Comparison of ENCODE assay signal across 7 cellular contexts in the genomic region with DNA sequence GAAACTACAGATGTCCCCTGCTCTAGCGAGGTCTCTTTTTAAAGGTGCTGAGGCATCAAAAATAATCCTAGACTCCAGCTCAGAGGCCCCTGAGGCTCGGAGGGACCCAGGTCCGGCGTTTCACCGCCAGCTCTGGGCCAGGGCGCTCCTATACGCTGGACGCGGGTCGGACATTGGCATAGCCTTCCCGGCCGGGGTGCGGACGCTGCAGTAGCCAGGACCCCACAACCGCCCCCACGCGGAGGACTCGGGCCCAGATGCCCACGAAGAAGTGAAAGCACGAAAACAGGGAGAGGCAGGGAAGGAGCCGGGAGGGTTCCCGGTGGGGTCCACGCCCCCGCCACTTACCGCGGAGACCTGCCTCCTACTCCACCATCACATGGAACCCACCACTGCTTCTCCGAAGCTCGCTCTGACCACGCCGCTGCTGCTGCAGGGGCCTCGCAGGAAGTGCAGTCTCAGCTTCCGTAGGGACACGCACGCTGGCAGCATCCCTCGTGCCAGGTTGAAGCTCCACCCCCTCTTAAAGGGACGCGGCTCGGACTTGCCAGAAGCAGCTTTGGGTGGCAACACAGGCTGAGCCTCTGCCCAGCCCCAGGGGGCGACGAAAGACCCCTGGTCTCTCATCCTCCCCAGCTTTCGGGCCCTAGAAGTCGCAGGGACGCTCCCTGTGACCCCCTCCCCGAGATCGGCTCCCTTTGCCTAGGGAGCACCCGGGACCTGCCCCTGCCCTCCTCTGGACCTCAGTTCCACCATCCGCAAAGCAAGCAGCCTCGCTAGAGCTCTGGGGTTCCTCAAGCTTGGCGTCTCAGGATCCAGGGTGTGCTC.
DNase-seq lines count a peak whose midpoint lies in the region; ATAC-seq and TF ChIP-seq lines count a peak whose summit lies in the region.
"Not testable (repeated sequence)": the region's sequence is repeated elsewhere in the genome, so short reads cannot be mapped to it uniquely, and the experiment has no call there.

No MANE protein-coding gene starts in this region.

- H3K4me1 Mint-ChIP-seq in stimulated activated memory B cell treated with anti-CD40 and anti-IgM and Interleukin-4, amounts not matched to agents 10 μg/mL and 1 μg/mL and 100 μg/mL, for 72 hours: not testable (repeated sequence)

- not testable (repeated sequence) for H3K27me3 Mint-ChIP-seq in stimulated activated memory B cell treated with anti-CD40 and anti-IgM and Interleukin-4, amounts not matched to agents 10 μg/mL and 1 μg/mL and 100 μg/mL, for 72 hours

- not testable (repeated sequence) for H3K4me1 ChIP-seq in RWPE2 (ENCODE audit: insufficient read depth, poor library complexity, severe bottlenecking); body of pancreas; mucosa of descending colon (ENCODE audit: low read depth)

- DNase-seq in RWPE2 (ENCODE audit: low spot score); body of pancreas; left cardiac atrium: not testable (repeated sequence)
- peak in 1 of 3 donors; percentile 3 for DNase-seq in mucosa of descending colon

- not testable (repeated sequence) for H3K27me3 ChIP-seq in RWPE2 (ENCODE audit: insufficient read depth, poor library complexity, severe bottlenecking); body of pancreas

- not testable (repeated sequence) for TF ChIP-seq CTCF in RWPE2 (IDR thresholded peaks at IDR 0.05; ENCODE audit: poor library complexity, severe bottlenecking); body of pancreas (IDR thresholded peaks at IDR 0.05); mucosa of descending colon (IDR thresholded peaks at IDR 0.05)

- H3K4me3 Mint-ChIP-seq in stimulated activated memory B cell treated with anti-CD40 and anti-IgM and Interleukin-4, amounts not matched to agents 10 μg/mL and 1 μg/mL and 100 μg/mL, for 72 hours: not testable (repeated sequence)

- not testable (repeated sequence) for H3K36me3 Mint-ChIP-seq in stimulated activated memory B cell treated with anti-CD40 and anti-IgM and Interleukin-4, amounts not matched to agents 10 μg/mL and 1 μg/mL and 100 μg/mL, for 72 hours

- not testable (repeated sequence) for H3K36me3 ChIP-seq in RWPE2 (ENCODE audit: low read depth); body of pancreas (replicated peaks in 1 of 2; ENCODE audit: insufficient read depth in 1 of 2, low read depth in 2 of 2); mucosa of descending colon (ENCODE audit: low read depth)

- intact Hi-C loops in body of pancreas (cut with DNase I); left cardiac atrium (cut with DNase I); mucosa of descending colon (cut with DNase I, micrococcal nuclease): not testable (repeated sequence)

- WGBS in body of pancreas, 2 donors: no CpG with 5 or more reads among the region's 49 CpGs

- not testable (repeated sequence) for H3K9me3 ChIP-seq in RWPE2 (ENCODE audit: severe bottlenecking); body of pancreas; mucosa of descending colon

- ATAC-seq in GM19463 (IDR thresholded peaks at IDR 0.05; ENCODE audit: unreplicated experiment) (peak; percentile 88), HG03460 (IDR thresholded peaks at IDR 0.05; ENCODE audit: unreplicated experiment) (peak; percentile 79), RWPE2 (ENCODE audit: low read depth) (peak; percentile 96), body of pancreas (peak; percentile 83), left cardiac atrium (peak; percentile 64 to 86), mucosa of descending colon (peak; percentile 48)
- ATAC-seq in stimulated activated memory B cell treated with anti-CD40 and anti-IgM and Interleukin-4, amounts not matched to agents 10 μg/mL and 1 μg/mL and 100 μg/mL, for 72 hours: peak; percentile 41

- not testable (repeated sequence) for H3K27ac Mint-ChIP-seq in stimulated activated memory B cell treated with anti-CD40 and anti-IgM and Interleukin-4, amounts not matched to agents 10 μg/mL and 1 μg/mL and 100 μg/mL, for 72 hours

- H3K4me3 ChIP-seq in RWPE2 (ENCODE audit: severe bottlenecking); body of pancreas; mucosa of descending colon: not testable (repeated sequence)

- H3K9me3 Mint-ChIP-seq in stimulated activated memory B cell treated with anti-CD40 and anti-IgM and Interleukin-4, amounts not matched to agents 10 μg/mL and 1 μg/mL and 100 μg/mL, for 72 hours: not testable (repeated sequence)

- TF ChIP-seq POLR2A in body of pancreas (IDR thresholded peaks at IDR 0.05): not testable (repeated sequence)

- H3K27ac ChIP-seq in RWPE2 (ENCODE audit: poor library complexity, severe bottlenecking); body of pancreas: not testable (repeated sequence)

Comparison
In these comparisons a context has a peak if more than half of its experiments do, and no peak if none do; other contexts are left out.
1. ATAC-seq: peak in every context shown above with its lines; median percentile 96 in RWPE2; 88 in GM19463; 83 in body of pancreas; 79 in HG03460; 75 in left cardiac atrium; 48 in mucosa of descending colon; 41 in stimulated activated memory B cell treated with anti-CD40 and anti-IgM and Interleukin-4, amounts not matched to agents 10 μg/mL and 1 μg/mL and 100 μg/mL, for 72 hours.